12 cellular contexts compared by ENCODE assay signal in the genomic region with DNA sequence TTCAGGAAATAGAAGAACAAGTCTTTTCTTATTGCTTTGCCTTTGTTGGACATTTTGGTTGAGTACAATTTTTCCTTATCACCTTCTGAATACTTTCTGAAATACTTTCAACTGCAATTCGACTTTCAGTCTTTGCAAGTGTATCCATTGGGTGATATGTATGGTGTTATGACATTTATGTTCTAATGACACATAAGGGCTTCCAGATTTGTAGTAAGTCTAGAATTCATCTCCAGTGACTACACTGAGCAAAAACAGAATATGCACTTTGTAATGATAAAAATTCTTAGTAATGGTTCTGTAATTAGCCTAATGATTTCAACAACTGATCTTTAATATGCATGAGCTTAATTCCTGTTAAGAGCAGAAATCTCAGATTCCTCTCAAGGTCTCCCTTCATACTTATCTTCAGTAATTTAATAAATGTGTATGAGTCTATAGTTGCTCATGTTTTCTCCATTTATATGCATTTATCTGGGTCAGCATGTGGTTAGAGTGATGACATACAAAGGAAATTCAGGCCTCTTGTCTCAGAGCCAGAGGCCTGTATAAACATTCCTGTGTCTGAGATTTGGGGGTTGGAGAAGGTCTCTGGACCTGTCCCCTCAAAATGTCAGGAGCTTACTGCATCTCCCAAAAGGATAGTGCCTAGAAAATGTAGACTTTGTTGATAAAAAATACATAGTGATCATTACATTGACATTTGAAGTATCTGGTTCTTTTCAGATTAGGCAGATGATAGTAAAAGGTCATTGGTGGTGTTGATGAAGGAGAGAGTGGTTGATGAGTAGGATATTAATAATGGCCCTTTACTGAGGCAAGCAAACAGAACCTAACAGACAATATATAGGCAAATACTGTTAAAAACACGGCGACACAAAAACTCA.
DNase-seq lines count a peak whose midpoint lies in the region; ATAC-seq and TF ChIP-seq lines count a peak whose summit lies in the region.
"Had no signal": no experiment of that assay in that cellular context is flagged by ENCODE, and none has a peak within 500 bp of the region (broad histone marks: within the 10 kb centered on the region; RNA-seq: fewer than 3 reads in every experiment).

No MANE protein-coding gene starts in this region.

- no peaks in the 10 kb centered on the region for H3K36me3 ChIP-seq in CD4-positive, alpha-beta memory T cell (ENCODE audit: insufficient read depth, low read length)
- no peaks in the 10 kb centered on the region for H3K36me3 ChIP-seq in esophagus muscularis mucosa
- no peaks in the 10 kb centered on the region for H3K36me3 ChIP-seq in body of pancreas (replicated peaks in 1 of 2; ENCODE audit: insufficient read depth in 1 of 2, low read depth in 2 of 2)
- H3K36me3 ChIP-seq: right atrium auricular region had no signal

- no peak overlapping the region for H3K4me3 ChIP-seq in CD4-positive, alpha-beta memory T cell (ENCODE audit: low read length in 2 of 2)
- H3K4me3 ChIP-seq in esophagus muscularis mucosa (no peak overlapping the region), body of pancreas (no peak overlapping the region), dorsolateral prefrontal cortex (no peak overlapping the region)
- H3K4me3 ChIP-seq: right atrium auricular region had no signal

- TF ChIP-seq CTCF in esophagus muscularis mucosa (IDR thresholded peaks at IDR 0.05) (no peak), natural killer cell (IDR thresholded peaks at IDR 0.05) (no peak), CD14-positive monocyte (IDR thresholded peaks at IDR 0.05) (no peak), body of pancreas (IDR thresholded peaks at IDR 0.05) (no peak), dorsolateral prefrontal cortex (IDR thresholded peaks at IDR 0.05 in 54 of 56, conservative IDR thresholded peaks at IDR 0.05 in 2 of 56; ENCODE audit: low read depth in 1 of 56, partially characterized antibody in 56 of 56) (no peak)

- H3K9me3 ChIP-seq in CD4-positive, alpha-beta memory T cell (ENCODE audit: control insufficient read depth in 1 of 2, low read length in 2 of 2) = no peaks in the 10 kb centered on the region
- H3K9me3 ChIP-seq in esophagus muscularis mucosa = no peaks in the 10 kb centered on the region
- no peaks in the 10 kb centered on the region for H3K9me3 ChIP-seq in body of pancreas

- peaks cover 58 to 78% (median 68%) of the 10 kb centered on the region in 4 donors for H3K4me1 Mint-ChIP-seq in CD4-positive, alpha-beta memory T cell
- H3K4me1 Mint-ChIP-seq in natural killer cell (peaks cover 65 to 72% of the 10 kb centered on the region in 2 donors), CD14-positive monocyte (peaks cover 13% of the 10 kb centered on the region)

- peak overlapping the region; percentile 77 to 95 (median 86) for H3K27ac Mint-ChIP-seq in CD4-positive, alpha-beta memory T cell
- H3K27ac Mint-ChIP-seq in natural killer cell (peak overlapping the region; percentile 82 to 84), CD14-positive monocyte (no peak overlapping the region)

- 62% methylated on average over 3 of the region's 3 CpGs for WGBS in esophagus muscularis mucosa
- 75 to 80% methylated on average over 3 of the region's 3 CpGs for WGBS in body of pancreas, 2 donors

- peaks cover 68% of the 10 kb centered on the region for H3K4me1 ChIP-seq in CD4-positive, alpha-beta memory T cell (ENCODE audit: insufficient read depth, low read length)
- H3K4me1 ChIP-seq in esophagus muscularis mucosa (peaks cover 13 to 62% (median 55%) of the 10 kb centered on the region in 4 donors), body of pancreas (no peaks in the 10 kb centered on the region)

- intact Hi-C loops in CD4-positive, alpha-beta memory T cell (cut with micrococcal nuclease) = no loop called here
- intact Hi-C loops in esophagus muscularis mucosa (cut with DNase I) (no loop called here), natural killer cell (cut with micrococcal nuclease) (no loop called here), CD14-positive monocyte (cut with micrococcal nuclease) (no loop called here), body of pancreas (cut with DNase I) (no loop called here), dorsolateral prefrontal cortex (cut with DNase I) (no loop called here)

- peak in 4 of 5 donors; percentile 12 to 31 (median 16) for DNase-seq in CD4-positive, alpha-beta memory T cell
- DNase-seq in esophagus muscularis mucosa (ENCODE audit: extremely low spot score) (no peak), natural killer cell (no peak), HK-2 (ENCODE audit: unreplicated experiment) (no peak), CD14-positive monocyte (ENCODE audit: low spot score) (no peak), body of pancreas (no peak), dorsolateral prefrontal cortex (no peak)
- DNase-seq: cerebellar nuclear complex, DMS79, NCI-H2081 treated with DMSO at 0.1 percent for 48 hours had no signal

- no peak for TF ChIP-seq EP300 in esophagus muscularis mucosa (IDR thresholded peaks at IDR 0.05)

- no peaks in the 10 kb centered on the region for H3K27me3 ChIP-seq in CD4-positive, alpha-beta memory T cell (ENCODE audit: insufficient read depth, low read length)
- H3K27me3 ChIP-seq in esophagus muscularis mucosa (no peaks in the 10 kb centered on the region), body of pancreas (no peaks in the 10 kb centered on the region), dorsolateral prefrontal cortex (no peaks in the 10 kb centered on the region)
- H3K27me3 ChIP-seq: right atrium auricular region had no signal

- no peaks in the 10 kb centered on the region for H3K27me3 Mint-ChIP-seq in CD4-positive, alpha-beta memory T cell
- no peaks in the 10 kb centered on the region for H3K27me3 Mint-ChIP-seq in natural killer cell (ENCODE audit: low read depth in 2 of 2)
- no peaks in the 10 kb centered on the region for H3K27me3 Mint-ChIP-seq in CD14-positive monocyte (ENCODE audit: low read depth in 3 of 3)

- H3K36me3 Mint-ChIP-seq in CD4-positive, alpha-beta memory T cell = no peaks in the 10 kb centered on the region
- H3K36me3 Mint-ChIP-seq in natural killer cell = peaks cover 8% of the 10 kb centered on the region
- no peaks in the 10 kb centered on the region for H3K36me3 Mint-ChIP-seq in CD14-positive monocyte

- CTCF ChIA-PET in CD4-positive, alpha-beta memory T cell (lab: Charles Lee; ENCODE audit: partially characterized antibody) = interaction anchor here (0.6 to 0.7 kb wide), 2 partner anchors 374 to 414 kb away, joined by 3 read pairs; no protein-coding TSS in a partner anchor

- H3K27ac ChIP-seq in CD4-positive, alpha-beta memory T cell (ENCODE audit: low read depth, low read length) = no peak overlapping the region
- H3K27ac ChIP-seq in esophagus muscularis mucosa (replicated peaks in 1 of 4) (peak overlapping the region; percentile 68 to 76 (median 74)), body of pancreas (no peak overlapping the region), dorsolateral prefrontal cortex (no peak overlapping the region)
- H3K27ac ChIP-seq: right atrium auricular region had no signal

- ATAC-seq in natural killer cell (peak in 2 of 3 donors; percentile 35 to 69), body of pancreas (no peak)

- peaks cover 0 to 1% (median 0%) of the 10 kb centered on the region in 8 donors for H3K9me3 Mint-ChIP-seq in CD4-positive, alpha-beta memory T cell
- peaks cover 0 to 2% of the 10 kb centered on the region in 2 donors for H3K9me3 Mint-ChIP-seq in natural killer cell
- H3K9me3 Mint-ChIP-seq in CD14-positive monocyte = no peaks in the 10 kb centered on the region

- peak overlapping the region in 7 of 8 donors; percentile 16 to 66 (median 49) for H3K4me3 Mint-ChIP-seq in CD4-positive, alpha-beta memory T cell
- H3K4me3 Mint-ChIP-seq in natural killer cell = peak overlapping the region; percentile 11
- H3K4me3 Mint-ChIP-seq in CD14-positive monocyte = no peak overlapping the region

- POLR2A ChIA-PET in CD4-positive, alpha-beta memory T cell (lab: Charles Lee; ENCODE audit: partially characterized antibody) = interaction anchor here (0.8 kb wide), 1 partner anchor 9 kb away, joined by 3 read pairs; no protein-coding TSS in a partner anchor

- TF ChIP-seq POLR2A in esophagus muscularis mucosa (IDR thresholded peaks at IDR 0.05; ENCODE audit: low read depth) = no peak
- no peak for TF ChIP-seq POLR2A in body of pancreas (IDR thresholded peaks at IDR 0.05)

TF ChIP-seq in PFSK-1, 5 proteins besides CTCF, POLR2A, EP300 and RAD21:
- no peak; the same call in 1 of the 2 replicates for TF ChIP-seq POLR2AphosphoS5 (IDR thresholded peaks at IDR 0.05; ENCODE audit: low read depth, low read length)
- no peak for TF ChIP-seq FOXP2 (optimal IDR thresholded peaks at IDR 0.05; ENCODE audit: borderline replicate concordance, extremely low read depth, extremely low read length, insufficient read depth)
- TF ChIP-seq, protein P1, sequence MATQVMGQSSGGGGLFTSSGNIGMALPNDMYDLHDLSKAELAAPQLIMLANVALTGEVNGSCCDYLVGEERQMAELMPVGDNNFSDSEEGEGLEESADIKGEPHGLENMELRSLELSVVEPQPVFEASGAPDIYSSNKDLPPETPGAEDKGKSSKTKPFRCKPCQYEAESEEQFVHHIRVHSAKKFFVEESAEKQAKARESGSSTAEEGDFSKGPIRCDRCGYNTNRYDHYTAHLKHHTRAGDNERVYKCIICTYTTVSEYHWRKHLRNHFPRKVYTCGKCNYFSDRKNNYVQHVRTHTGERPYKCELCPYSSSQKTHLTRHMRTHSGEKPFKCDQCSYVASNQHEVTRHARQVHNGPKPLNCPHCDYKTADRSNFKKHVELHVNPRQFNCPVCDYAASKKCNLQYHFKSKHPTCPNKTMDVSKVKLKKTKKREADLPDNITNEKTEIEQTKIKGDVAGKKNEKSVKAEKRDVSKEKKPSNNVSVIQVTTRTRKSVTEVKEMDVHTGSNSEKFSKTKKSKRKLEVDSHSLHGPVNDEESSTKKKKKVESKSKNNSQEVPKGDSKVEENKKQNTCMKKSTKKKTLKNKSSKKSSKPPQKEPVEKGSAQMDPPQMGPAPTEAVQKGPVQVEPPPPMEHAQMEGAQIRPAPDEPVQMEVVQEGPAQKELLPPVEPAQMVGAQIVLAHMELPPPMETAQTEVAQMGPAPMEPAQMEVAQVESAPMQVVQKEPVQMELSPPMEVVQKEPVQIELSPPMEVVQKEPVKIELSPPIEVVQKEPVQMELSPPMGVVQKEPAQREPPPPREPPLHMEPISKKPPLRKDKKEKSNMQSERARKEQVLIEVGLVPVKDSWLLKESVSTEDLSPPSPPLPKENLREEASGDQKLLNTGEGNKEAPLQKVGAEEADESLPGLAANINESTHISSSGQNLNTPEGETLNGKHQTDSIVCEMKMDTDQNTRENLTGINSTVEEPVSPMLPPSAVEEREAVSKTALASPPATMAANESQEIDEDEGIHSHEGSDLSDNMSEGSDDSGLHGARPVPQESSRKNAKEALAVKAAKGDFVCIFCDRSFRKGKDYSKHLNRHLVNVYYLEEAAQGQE (IDR thresholded peaks at IDR 0.05; ENCODE audit: insufficient read depth in 1 of 2, low read depth in 2 of 2, low read length in 2 of 2) = no peak
- 0 out of 2 replicates have a peak, but pooled peaks have one; percentile 42 for TF ChIP-seq SIN3A (IDR thresholded peaks at IDR 0.05; ENCODE audit: borderline replicate concordance, insufficient read depth, low read length)
- no peak for TF ChIP-seq TAF1 (IDR thresholded peaks at IDR 0.05; ENCODE audit: borderline replicate concordance, insufficient read depth, low read length)

Comparison
In these comparisons a context has a peak if more than half of its experiments do, and no peak if none do; other contexts are left out.
1. DNase-seq: peak in CD4-positive, alpha-beta memory T cell (4 of 5); none in esophagus muscularis mucosa (single experiment), natural killer cell (single experiment), HK-2 (single experiment), CD14-positive monocyte (single experiment), body of pancreas (0 of 4) and dorsolateral prefrontal cortex (0 of 10).
2. H3K27ac ChIP-seq: peak in esophagus muscularis mucosa (4 of 4); none in CD4-positive, alpha-beta memory T cell (single experiment), body of pancreas (0 of 4) and dorsolateral prefrontal cortex (0 of 59).
3. H3K27ac Mint-ChIP-seq: peak in CD4-positive, alpha-beta memory T cell (7 of 7) and natural killer cell (2 of 2); none in CD14-positive monocyte (0 of 7).
4. H3K4me3 Mint-ChIP-seq: peak in CD4-positive, alpha-beta memory T cell (7 of 8) and natural killer cell (single experiment); none in CD14-positive monocyte (0 of 2).